7 cellular contexts compared by ENCODE assay signal in genomic region chr4:44801384-44801783, GRCh38.
"Had no signal": no experiment of that assay in that cellular context is flagged by ENCODE, and none has a peak within 500 bp of the region (broad histone marks: within the 10 kb centered on the region; RNA-seq: fewer than 3 reads in every experiment).

No MANE protein-coding gene starts in this region.

- DNase-seq: GDM1, GF-D8 had no signal

- ATAC-seq: GM12878 had no signal

- H3K4me3 ChIP-seq: GM12878 had no signal

- FAIRE-seq: G401.6, GM12878, GM12891, GM18507, GM19239 had no signal
